Comparison of ENCODE assay signal across 9 cellular contexts in genomic region chr6:96885187-96885631, GRCh38. TPM values are rescaled to one million over a fixed set of nuclear protein-coding genes. Genes with fewer than 3 reads are reported as not detected.
DNase-seq lines count a peak whose midpoint lies in the region; ATAC-seq and TF ChIP-seq lines count a peak whose summit lies in the region.
"Not testable (repeated sequence)": the region's sequence is repeated elsewhere in the genome, so short reads cannot be mapped to it uniquely, and the experiment has no call there.
"Had no signal": no experiment of that assay in that cellular context is flagged by ENCODE, and none has a peak within 500 bp of the region (broad histone marks: within the 10 kb centered on the region; RNA-seq: fewer than 3 reads in every experiment).

No MANE protein-coding gene starts in this region.

- not testable (repeated sequence) for H3K27ac Mint-ChIP-seq in activated CD8-positive, alpha-beta T cell treated with anti-CD3 and anti-CD28 coated beads for 36 hours

- H3K27me3 ChIP-seq in Loucy (ENCODE audit: insufficient read depth, low read length, poor library complexity, severe bottlenecking); mesenchymal stem cell (ENCODE audit: control insufficient read depth in 1 of 2, insufficient read depth in 1 of 2, low read length in 2 of 2): not testable (repeated sequence)

- H3K18ac ChIP-seq in mesenchymal stem cell (ENCODE audit: low read depth in 1 of 2, low read length in 2 of 2), result not testable (repeated sequence)

- DNase-seq in DMS 273 (lab: John Stamatoyannopoulos, UW; ENCODE audit: unreplicated experiment), result peak; percentile 15
- peak; percentile 71 for DNase-seq in NCI-H526 treated with DMSO at 0.1 percent for 48 hours (lab: John Stamatoyannopoulos, UW)
- DNase-seq in activated CD8-positive, alpha-beta T cell treated with anti-CD3 and anti-CD28 coated beads for 36 hours, result peak; percentile 6
- peak; percentile 37 for DNase-seq in mesenchymal stem cell

- H4K8ac ChIP-seq in mesenchymal stem cell (ENCODE audit: low read length), result peak overlapping the region; percentile 64

- H3K27ac ChIP-seq in mesenchymal stem cell (ENCODE audit: low read length, poor library complexity, severe bottlenecking), result not testable (repeated sequence)

- not testable (repeated sequence) for H3K9me3 Mint-ChIP-seq in activated CD8-positive, alpha-beta T cell treated with anti-CD3 and anti-CD28 coated beads for 36 hours

- H3K27me3 Mint-ChIP-seq in activated CD8-positive, alpha-beta T cell treated with anti-CD3 and anti-CD28 coated beads for 36 hours, result not testable (repeated sequence)

- intact Hi-C loops in activated CD8-positive, alpha-beta T cell treated with anti-CD3 and anti-CD28 coated beads for 36 hours (cut with micrococcal nuclease), result loop anchor here (10.0 kb wide), 1 partner anchor 260 kb away; no protein-coding TSS in a partner anchor

- not testable (repeated sequence) for H2BK120ac ChIP-seq in mesenchymal stem cell (ENCODE audit: low read depth, low read length)

- ATAC-seq in GM18907 (IDR thresholded peaks at IDR 0.05; ENCODE audit: unreplicated experiment) (peak; percentile 91), GM21737 (IDR thresholded peaks at IDR 0.05; ENCODE audit: unreplicated experiment) (peak; percentile 86), HG03095 (IDR thresholded peaks at IDR 0.05; ENCODE audit: unreplicated experiment) (peak; percentile 89)
- ATAC-seq in activated CD8-positive, alpha-beta T cell treated with anti-CD3 and anti-CD28 coated beads for 36 hours, result peak; percentile 91

- not testable (repeated sequence) for H2BK12ac ChIP-seq in mesenchymal stem cell (ENCODE audit: low read length in 2 of 2)

- not testable (repeated sequence) for H3K14ac ChIP-seq in mesenchymal stem cell (ENCODE audit: low read length in 2 of 2)

- not testable (repeated sequence) for H3K9ac ChIP-seq in Loucy (ENCODE audit: low read depth, low read length, poor library complexity, severe bottlenecking); mesenchymal stem cell (ENCODE audit: low read length)

- H3K4me2 ChIP-seq in Loucy (ENCODE audit: low read depth, low read length, poor library complexity, severe bottlenecking), result peak overlapping the region; percentile 18
- not testable (repeated sequence) for H3K4me2 ChIP-seq in mesenchymal stem cell (ENCODE audit: low read length, poor library complexity, severe bottlenecking)

- not testable (repeated sequence) for H3K9me3 ChIP-seq in Loucy (ENCODE audit: insufficient read depth, low read depth, low read length); mesenchymal stem cell (ENCODE audit: control insufficient read depth, low read length)

- POLR2A ChIA-PET in activated CD8-positive, alpha-beta T cell treated with anti-CD3 and anti-CD28 coated beads for 36 hours (lab: Charles Lee), result not testable (repeated sequence)

- 86% methylated on average over 5 of the region's 5 CpGs for WGBS in mesenchymal stem cell

- not testable (repeated sequence) for H3K36me3 ChIP-seq in Loucy (ENCODE audit: insufficient read depth, low read length); mesenchymal stem cell (ENCODE audit: control insufficient read depth in 1 of 2, insufficient read depth in 2 of 2, low read depth in 1 of 2, low read length in 2 of 2)

- not testable (repeated sequence) for H3K36me3 Mint-ChIP-seq in activated CD8-positive, alpha-beta T cell treated with anti-CD3 and anti-CD28 coated beads for 36 hours (ENCODE audit: low read depth)

- peak overlapping the region; percentile 42; the same call in 1 of the 2 replicates for H2AFZ ChIP-seq in Loucy (ENCODE audit: low read length)
- not testable (repeated sequence) for H2AFZ ChIP-seq in mesenchymal stem cell (ENCODE audit: low read depth, low read length)

- not testable (repeated sequence) for H3K79me1 ChIP-seq in mesenchymal stem cell (replicated peaks; ENCODE audit: low read length, poor library complexity, severe bottlenecking)

- not testable (repeated sequence) for TF ChIP-seq CTCF in Loucy (conservative IDR thresholded peaks at IDR 0.05; ENCODE audit: low read length); activated CD8-positive, alpha-beta T cell treated with anti-CD3 and anti-CD28 coated beads for 36 hours (IDR thresholded peaks at IDR 0.05)

- CTCF ChIA-PET in activated CD8-positive, alpha-beta T cell treated with anti-CD3 and anti-CD28 coated beads for 36 hours (lab: Charles Lee), result not testable (repeated sequence)

- H3K79me2 ChIP-seq in Loucy (ENCODE audit: insufficient read depth, low read length), result not testable (repeated sequence)

- not testable (repeated sequence) for H3K4me1 ChIP-seq in Loucy (ENCODE audit: insufficient read depth, low read length, poor library complexity, severe bottlenecking); mesenchymal stem cell (ENCODE audit: control insufficient read depth, insufficient read depth, low read depth, low read length)

- not testable (repeated sequence) for H2BK15ac ChIP-seq in mesenchymal stem cell (ENCODE audit: low read depth, poor library complexity, severe bottlenecking)

- H2BK5ac ChIP-seq in mesenchymal stem cell (ENCODE audit: low read depth, low read length, poor library complexity, severe bottlenecking), result not testable (repeated sequence)

- not testable (repeated sequence) for H3F3A ChIP-seq in Loucy (ENCODE audit: low read depth)

- H3K9me2 ChIP-seq in Loucy (replicated peaks; ENCODE audit: low read depth, low read length), result not testable (repeated sequence)

- not testable (repeated sequence) for H3K23ac ChIP-seq in mesenchymal stem cell (ENCODE audit: low read length in 2 of 2)

- H3K4ac ChIP-seq in mesenchymal stem cell (ENCODE audit: low read depth in 1 of 2, low read length in 2 of 2), result not testable (repeated sequence)

- not testable (repeated sequence) for H3K4me3 Mint-ChIP-seq in activated CD8-positive, alpha-beta T cell treated with anti-CD3 and anti-CD28 coated beads for 36 hours

- not testable (repeated sequence) for H2AK5ac ChIP-seq in mesenchymal stem cell (ENCODE audit: low read length, severe bottlenecking)

- not testable (repeated sequence) for H3K4me3 ChIP-seq in Loucy (ENCODE audit: low read length, poor library complexity, severe bottlenecking); mesenchymal stem cell (ENCODE audit: insufficient read depth in 1 of 2, low read depth in 1 of 2, low read length in 2 of 2)

- H4K20me1 ChIP-seq in Loucy (ENCODE audit: insufficient read depth, low read length, poor library complexity, severe bottlenecking), result not testable (repeated sequence)

- H4K91ac ChIP-seq in mesenchymal stem cell (ENCODE audit: low read length), result not testable (repeated sequence)

- peaks cover 12% of the 10 kb centered on the region for H3K4me1 Mint-ChIP-seq in activated CD8-positive, alpha-beta T cell treated with anti-CD3 and anti-CD28 coated beads for 36 hours (ENCODE audit: low read depth)

RNA-seq across cellular contexts. Expression of gene NDUFAF4, which starts 12.5 kb away (rescaled TPM):
- total RNA-seq in activated CD8-positive, alpha-beta T cell treated with anti-CD3 and anti-CD28 coated beads for 36 hours, result 10 to 100 TPM; 62.5 to 64.6 TPM
- polyA plus RNA-seq in mesenchymal stem cell (2013, experiment 1 of 2), result 32.0 TPM
- 33.7 TPM for polyA plus RNA-seq in mesenchymal stem cell (2013, experiment 2 of 2)

RNA-seq across cellular contexts. Expression of gene KLHL32, which starts 39.3 kb away (rescaled TPM):
- total RNA-seq in activated CD8-positive, alpha-beta T cell treated with anti-CD3 and anti-CD28 coated beads for 36 hours, result 1 to 10 TPM; 1.4 to 1.5 TPM
- 0.01 TPM for polyA plus RNA-seq in mesenchymal stem cell (2013, experiment 1 of 2)
- polyA plus RNA-seq in mesenchymal stem cell (2013, experiment 2 of 2), result 0.01 TPM
- total RNA-seq: osteocyte had no signal

RNA-seq across cellular contexts. Expression of gene GPR63, which starts 47.9 kb away (rescaled TPM):
- total RNA-seq in activated CD8-positive, alpha-beta T cell treated with anti-CD3 and anti-CD28 coated beads for 36 hours, result under 1 TPM; 0.69 to 0.92 TPM
- polyA plus RNA-seq in mesenchymal stem cell (2013, experiment 1 of 2), result 5.3 TPM
- polyA plus RNA-seq in mesenchymal stem cell (2013, experiment 2 of 2), result 5.4 TPM

Comparison
In these comparisons a context has a peak if more than half of its experiments do, and no peak if none do; other contexts are left out.
1. DNase-seq: peak in every context shown above with its lines; median percentile 71 in NCI-H526 treated with DMSO at 0.1 percent for 48 hours; 37 in mesenchymal stem cell; 15 in DMS 273; 6 in activated CD8-positive, alpha-beta T cell treated with anti-CD3 and anti-CD28 coated beads for 36 hours.